ENCODE assay signal across 8 cellular contexts in the genomic region with DNA sequence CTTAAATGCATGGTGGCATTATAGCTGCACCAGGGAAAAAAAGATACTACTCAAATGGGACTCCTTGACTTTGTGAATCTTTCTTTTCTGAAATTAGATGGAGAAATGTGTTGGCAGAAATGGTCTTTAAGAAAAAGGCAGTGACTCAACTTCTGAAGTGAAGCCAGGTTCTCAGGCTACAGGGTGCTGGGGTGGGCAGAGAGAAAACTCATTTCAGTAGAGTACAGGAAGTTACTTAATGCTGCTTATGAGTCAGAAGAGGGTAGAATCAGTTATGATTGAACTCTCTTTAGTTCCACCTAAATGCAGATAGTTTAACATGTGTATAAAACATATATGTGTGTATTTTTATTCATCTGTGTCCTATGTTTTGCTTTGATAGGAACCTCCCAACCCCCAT.
A peak's percentile ranks its signal among the peaks of the same experiment; 100 is the strongest.
DNase-seq lines count a peak whose midpoint lies in the region; ATAC-seq, FAIRE-seq and TF ChIP-seq lines count a peak whose summit lies in the region.

No MANE protein-coding gene starts in this region.

- H2AFZ ChIP-seq in OCI-LY3 (ENCODE audit: low read depth, low read length) (no peak overlapping the region), astrocyte (ENCODE audit: low read depth, low read length) (no peak overlapping the region), smooth muscle cell (ENCODE audit: low read depth) (no peak overlapping the region)

- TF ChIP-seq CTCF in OCI-LY3 (IDR thresholded peaks at IDR 0.05; ENCODE audit: low read depth, low read length) = no peak
- TF ChIP-seq CTCF in astrocyte (IDR thresholded peaks at IDR 0.05; ENCODE audit: insufficient read depth, low read depth, low read length) = no peak
- no peak for TF ChIP-seq CTCF in smooth muscle cell (IDR thresholded peaks at IDR 0.05; ENCODE audit: borderline replicate concordance, insufficient read depth, poor library complexity, severe bottlenecking)
- TF ChIP-seq CTCF in prostate gland (IDR thresholded peaks at IDR 0.05) = no peak
- no peak for TF ChIP-seq CTCF in D721Med (IDR thresholded peaks at IDR 0.05; ENCODE audit: insufficient read depth, missing control alignments)

- no peak overlapping the region for H3K4me3 Mint-ChIP-seq in astrocyte (ENCODE audit: unreplicated experiment)

- H3K27me3 ChIP-seq in OCI-LY3 (ENCODE audit: low read depth, low read length) (no peaks in the 10 kb centered on the region), astrocyte (ENCODE audit: insufficient read depth, low read length) (no peaks in the 10 kb centered on the region), smooth muscle cell (ENCODE audit: low read depth) (no peaks in the 10 kb centered on the region), prostate gland (replicated peaks; ENCODE audit: insufficient read depth) (no peaks in the 10 kb centered on the region)

- H4K20me1 ChIP-seq in OCI-LY3 (ENCODE audit: insufficient read depth, low read length) = no peaks in the 10 kb centered on the region
- no peaks in the 10 kb centered on the region for H4K20me1 ChIP-seq in astrocyte (ENCODE audit: insufficient read depth, low read length)
- H4K20me1 ChIP-seq in smooth muscle cell (ENCODE audit: low read depth) = no peaks in the 10 kb centered on the region

- H3K9me3 ChIP-seq in OCI-LY3 (ENCODE audit: insufficient read depth, low read length) = no peaks in the 10 kb centered on the region
- H3K9me3 ChIP-seq in astrocyte (ENCODE audit: insufficient read depth, low read depth, low read length) = no peaks in the 10 kb centered on the region
- H3K9me3 ChIP-seq in smooth muscle cell (replicated peaks; ENCODE audit: low read depth) = no peaks in the 10 kb centered on the region
- no peaks in the 10 kb centered on the region for H3K9me3 ChIP-seq in prostate gland

- intact Hi-C loops in prostate gland (cut with DNase I) = loop anchor here (10.0 kb wide), 1 partner anchor 1102 kb away; no protein-coding TSS in a partner anchor

- H3K4me2 ChIP-seq in OCI-LY3 (ENCODE audit: low read length) (peak overlapping the region; percentile 54), astrocyte (ENCODE audit: low read length) (peak overlapping the region; percentile 29), smooth muscle cell (no peak overlapping the region)

- peaks cover 14% of the 10 kb centered on the region for H3K4me1 Mint-ChIP-seq in astrocyte (ENCODE audit: low read depth, unreplicated experiment)

- H3K27ac ChIP-seq in OCI-LY3 (ENCODE audit: low read length) (peak overlapping the region; percentile 80), astrocyte (ENCODE audit: low read depth, low read length) (peak overlapping the region; percentile 56), smooth muscle cell (ENCODE audit: low read depth) (peak overlapping the region; percentile 50), prostate gland (no peak overlapping the region)

- no peaks in the 10 kb centered on the region for H3K27me3 Mint-ChIP-seq in astrocyte (ENCODE audit: low read depth, unreplicated experiment)

- H3K27ac Mint-ChIP-seq in astrocyte (ENCODE audit: unreplicated experiment) = peak overlapping the region; percentile 75

- peak; percentile 94 for DNase-seq in astrocyte (ENCODE audit: low read depth)
- DNase-seq in smooth muscle cell (lab: John Stamatoyannopoulos, UW; ENCODE audit: unreplicated experiment) = no peak
- DNase-seq in prostate gland (ENCODE audit: low spot score) = no peak
- DNase-seq in D721Med (ENCODE audit: insufficient read length, low spot score) = no peak
- DNase-seq in SHP77 treated with DMSO at 0.1 percent for 48 hours (lab: John Stamatoyannopoulos, UW) = no peak

- ATAC-seq in GM18858 (IDR thresholded peaks at IDR 0.05; ENCODE audit: unreplicated experiment) (peak; percentile 99), HG02763 (IDR thresholded peaks at IDR 0.05; ENCODE audit: unreplicated experiment) (peak; percentile 96)

- H3K4me1 ChIP-seq in OCI-LY3 (ENCODE audit: low read length) (peaks cover 52% of the 10 kb centered on the region), astrocyte (ENCODE audit: insufficient read depth, low read length) (peaks cover 12% of the 10 kb centered on the region), smooth muscle cell (ENCODE audit: low read depth) (no peaks in the 10 kb centered on the region), prostate gland (replicated peaks) (no peaks in the 10 kb centered on the region)

- FAIRE-seq in astrocyte (lab: Jason Lieb, UNC) (peak; percentile 65), D721Med (lab: Jason Lieb, UNC) (no peak)

- peaks cover 4% of the 10 kb centered on the region for H3F3A ChIP-seq in smooth muscle cell (ENCODE audit: low read depth)

- TF ChIP-seq POLR2A in prostate gland (IDR thresholded peaks at IDR 0.05) = no peak

- no peaks in the 10 kb centered on the region for H3K36me3 ChIP-seq in OCI-LY3 (replicated peaks; ENCODE audit: low read depth, low read length)
- no peaks in the 10 kb centered on the region for H3K36me3 ChIP-seq in astrocyte (ENCODE audit: insufficient read depth, low read length)
- no peaks in the 10 kb centered on the region for H3K36me3 ChIP-seq in smooth muscle cell (ENCODE audit: low read depth)
- no peaks in the 10 kb centered on the region for H3K36me3 ChIP-seq in prostate gland

- H3K9ac ChIP-seq in OCI-LY3 (ENCODE audit: low read length) = peak overlapping the region; percentile 25; the same call in 1 of the 2 replicates
- no peak overlapping the region for H3K9ac ChIP-seq in astrocyte (ENCODE audit: low read length)
- H3K9ac ChIP-seq in smooth muscle cell (ENCODE audit: low read depth) = no peak overlapping the region

- H3K4me3 ChIP-seq in OCI-LY3 (ENCODE audit: low read length) (peak overlapping the region; percentile 29), astrocyte (ENCODE audit: insufficient read depth, low read depth, low read length) (no peak overlapping the region), smooth muscle cell (no peak overlapping the region), prostate gland (no peak overlapping the region)

- no peaks in the 10 kb centered on the region for H3K36me3 Mint-ChIP-seq in astrocyte (ENCODE audit: low read depth, unreplicated experiment)

- H3K9me3 Mint-ChIP-seq in astrocyte (ENCODE audit: unreplicated experiment) = no peaks in the 10 kb centered on the region

- H3K79me2 ChIP-seq in OCI-LY3 (ENCODE audit: low read length) = no peaks in the 10 kb centered on the region
- H3K79me2 ChIP-seq in astrocyte (ENCODE audit: insufficient read depth, low read length) = no peaks in the 10 kb centered on the region
- no peaks in the 10 kb centered on the region for H3K79me2 ChIP-seq in smooth muscle cell (ENCODE audit: low read depth)

Comparison
In these comparisons a context has a peak if more than half of its experiments do, and no peak if none do; other contexts are left out.
1. H3K27ac ChIP-seq: peak in OCI-LY3 (single experiment), astrocyte (single experiment) and smooth muscle cell (single experiment); none in prostate gland (0 of 2).